1 cellular context compared by ENCODE assay signal in genomic region chr17:37643118-37643766, GRCh38.
TF ChIP-seq lines count a peak whose summit lies in the region.

A gene with protein sequence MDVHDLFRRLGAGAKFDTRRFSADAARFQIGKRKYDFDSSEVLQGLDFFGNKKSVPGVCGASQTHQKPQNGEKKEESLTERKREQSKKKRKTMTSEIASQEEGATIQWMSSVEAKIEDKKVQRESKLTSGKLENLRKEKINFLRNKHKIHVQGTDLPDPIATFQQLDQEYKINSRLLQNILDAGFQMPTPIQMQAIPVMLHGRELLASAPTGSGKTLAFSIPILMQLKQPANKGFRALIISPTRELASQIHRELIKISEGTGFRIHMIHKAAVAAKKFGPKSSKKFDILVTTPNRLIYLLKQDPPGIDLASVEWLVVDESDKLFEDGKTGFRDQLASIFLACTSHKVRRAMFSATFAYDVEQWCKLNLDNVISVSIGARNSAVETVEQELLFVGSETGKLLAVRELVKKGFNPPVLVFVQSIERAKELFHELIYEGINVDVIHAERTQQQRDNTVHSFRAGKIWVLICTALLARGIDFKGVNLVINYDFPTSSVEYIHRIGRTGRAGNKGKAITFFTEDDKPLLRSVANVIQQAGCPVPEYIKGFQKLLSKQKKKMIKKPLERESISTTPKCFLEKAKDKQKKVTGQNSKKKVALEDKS (minus strand): TSS chr17:37643446. CDS start chr17:37643420, 26 bp downstream.

TF ChIP-seq in HepG2, 621 proteins besides CTCF, POLR2A, EP300 and RAD21 (continued from another document and continues in another):
- TF ChIP-seq, protein P1, sequence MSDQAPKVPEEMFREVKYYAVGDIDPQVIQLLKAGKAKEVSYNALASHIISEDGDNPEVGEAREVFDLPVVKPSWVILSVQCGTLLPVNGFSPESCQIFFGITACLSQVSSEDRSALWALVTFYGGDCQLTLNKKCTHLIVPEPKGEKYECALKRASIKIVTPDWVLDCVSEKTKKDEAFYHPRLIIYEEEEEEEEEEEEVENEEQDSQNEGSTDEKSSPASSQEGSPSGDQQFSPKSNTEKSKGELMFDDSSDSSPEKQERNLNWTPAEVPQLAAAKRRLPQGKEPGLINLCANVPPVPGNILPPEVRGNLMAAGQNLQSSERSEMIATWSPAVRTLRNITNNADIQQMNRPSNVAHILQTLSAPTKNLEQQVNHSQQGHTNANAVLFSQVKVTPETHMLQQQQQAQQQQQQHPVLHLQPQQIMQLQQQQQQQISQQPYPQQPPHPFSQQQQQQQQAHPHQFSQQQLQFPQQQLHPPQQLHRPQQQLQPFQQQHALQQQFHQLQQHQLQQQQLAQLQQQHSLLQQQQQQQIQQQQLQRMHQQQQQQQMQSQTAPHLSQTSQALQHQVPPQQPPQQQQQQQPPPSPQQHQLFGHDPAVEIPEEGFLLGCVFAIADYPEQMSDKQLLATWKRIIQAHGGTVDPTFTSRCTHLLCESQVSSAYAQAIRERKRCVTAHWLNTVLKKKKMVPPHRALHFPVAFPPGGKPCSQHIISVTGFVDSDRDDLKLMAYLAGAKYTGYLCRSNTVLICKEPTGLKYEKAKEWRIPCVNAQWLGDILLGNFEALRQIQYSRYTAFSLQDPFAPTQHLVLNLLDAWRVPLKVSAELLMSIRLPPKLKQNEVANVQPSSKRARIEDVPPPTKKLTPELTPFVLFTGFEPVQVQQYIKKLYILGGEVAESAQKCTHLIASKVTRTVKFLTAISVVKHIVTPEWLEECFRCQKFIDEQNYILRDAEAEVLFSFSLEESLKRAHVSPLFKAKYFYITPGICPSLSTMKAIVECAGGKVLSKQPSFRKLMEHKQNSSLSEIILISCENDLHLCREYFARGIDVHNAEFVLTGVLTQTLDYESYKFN (CRISPR knock-in tag; conservative IDR thresholded peaks at IDR 0.05): 0 out of 2 replicates have a peak, but pooled peaks have one; percentile 7
- TF ChIP-seq ZNF501 (CRISPR knock-in tag; IDR thresholded peaks at IDR 0.05) (peak; percentile 82), GABPA (IDR thresholded peaks at IDR 0.05; ENCODE audit: low read depth, low read length) (no peak), GABPA (CRISPR knock-in tag; IDR thresholded peaks at IDR 0.05; ENCODE audit: low read depth) (no peak), TOPORS (CRISPR knock-in tag; IDR thresholded peaks at IDR 0.05) (no peak), TRAFD1 (CRISPR knock-in tag; IDR thresholded peaks at IDR 0.05; ENCODE audit: borderline replicate concordance) (no peak), SRSF1 (optimal IDR thresholded peaks at IDR 0.05; ENCODE audit: low read depth, low read length) (peak; percentile 44), MTF2 (CRISPR knock-in tag; IDR thresholded peaks at IDR 0.05; ENCODE audit: borderline replicate concordance) (no peak), RNF2 (conservative IDR thresholded peaks at IDR 0.05; ENCODE audit: low read depth) (no peak), ZFY (CRISPR knock-in tag; IDR thresholded peaks at IDR 0.05) (peak; percentile 89), POLR2G (IDR thresholded peaks at IDR 0.05; ENCODE audit: low read depth, low read length) (peak; percentile 87), DNMT3B (CRISPR knock-in tag; conservative IDR thresholded peaks at IDR 0.05) (no peak), MXD3 (CRISPR knock-in tag; IDR thresholded peaks at IDR 0.05) (peak; percentile 66), FOXK2 (IDR thresholded peaks at IDR 0.05) (no peak), ZNF83 (CRISPR knock-in tag; IDR thresholded peaks at IDR 0.05; ENCODE audit: borderline replicate concordance) (no peak), HNF1B (CRISPR knock-in tag; IDR thresholded peaks at IDR 0.05) (no peak), ZNF382 (CRISPR knock-in tag; IDR thresholded peaks at IDR 0.05; ENCODE audit: borderline replicate concordance) (no peak), CEBPB (IDR thresholded peaks at IDR 0.05; ENCODE audit: borderline replicate concordance, low read depth, low read length) (peak; percentile 68; the same call in 1 of the 2 replicates), ZFP37 (CRISPR knock-in tag; IDR thresholded peaks at IDR 0.05; ENCODE audit: borderline replicate concordance) (no peak; the same call in 1 of the 2 replicates), NCOA2 (CRISPR knock-in tag; IDR thresholded peaks at IDR 0.05) (no peak), AKNA (CRISPR knock-in tag; IDR thresholded peaks at IDR 0.05; ENCODE audit: borderline replicate concordance) (no peak; the same call in 1 of the 2 replicates), SSRP1 (CRISPR knock-in tag; IDR thresholded peaks at IDR 0.05) (no peak), ZNF138 (CRISPR knock-in tag; IDR thresholded peaks at IDR 0.05; ENCODE audit: low read depth) (no peak), ZNF567 (CRISPR knock-in tag; IDR thresholded peaks at IDR 0.05; ENCODE audit: borderline replicate concordance) (no peak)
- TF ChIP-seq, protein P2, sequence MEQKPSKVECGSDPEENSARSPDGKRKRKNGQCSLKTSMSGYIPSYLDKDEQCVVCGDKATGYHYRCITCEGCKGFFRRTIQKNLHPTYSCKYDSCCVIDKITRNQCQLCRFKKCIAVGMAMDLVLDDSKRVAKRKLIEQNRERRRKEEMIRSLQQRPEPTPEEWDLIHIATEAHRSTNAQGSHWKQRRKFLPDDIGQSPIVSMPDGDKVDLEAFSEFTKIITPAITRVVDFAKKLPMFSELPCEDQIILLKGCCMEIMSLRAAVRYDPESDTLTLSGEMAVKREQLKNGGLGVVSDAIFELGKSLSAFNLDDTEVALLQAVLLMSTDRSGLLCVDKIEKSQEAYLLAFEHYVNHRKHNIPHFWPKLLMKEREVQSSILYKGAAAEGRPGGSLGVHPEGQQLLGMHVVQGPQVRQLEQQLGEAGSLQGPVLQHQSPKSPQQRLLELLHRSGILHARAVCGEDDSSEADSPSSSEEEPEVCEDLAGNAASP (CRISPR knock-in tag; IDR thresholded peaks at IDR 0.05; ENCODE audit: borderline replicate concordance): no peak; the same call in 1 of the 2 replicates
- TF ChIP-seq, protein P3, sequence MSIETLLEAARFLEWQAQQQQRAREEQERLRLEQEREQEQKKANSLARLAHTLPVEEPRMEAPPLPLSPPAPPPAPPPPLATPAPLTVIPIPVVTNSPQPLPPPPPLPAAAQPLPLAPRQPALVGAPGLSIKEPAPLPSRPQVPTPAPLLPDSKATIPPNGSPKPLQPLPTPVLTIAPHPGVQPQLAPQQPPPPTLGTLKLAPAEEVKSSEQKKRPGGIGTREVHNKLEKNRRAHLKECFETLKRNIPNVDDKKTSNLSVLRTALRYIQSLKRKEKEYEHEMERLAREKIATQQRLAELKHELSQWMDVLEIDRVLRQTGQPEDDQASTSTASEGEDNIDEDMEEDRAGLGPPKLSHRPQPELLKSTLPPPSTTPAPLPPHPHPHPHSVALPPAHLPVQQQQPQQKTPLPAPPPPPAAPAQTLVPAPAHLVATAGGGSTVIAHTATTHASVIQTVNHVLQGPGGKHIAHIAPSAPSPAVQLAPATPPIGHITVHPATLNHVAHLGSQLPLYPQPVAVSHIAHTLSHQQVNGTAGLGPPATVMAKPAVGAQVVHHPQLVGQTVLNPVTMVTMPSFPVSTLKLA (IDR thresholded peaks at IDR 0.05): no peak
- TF ChIP-seq, protein P4, sequence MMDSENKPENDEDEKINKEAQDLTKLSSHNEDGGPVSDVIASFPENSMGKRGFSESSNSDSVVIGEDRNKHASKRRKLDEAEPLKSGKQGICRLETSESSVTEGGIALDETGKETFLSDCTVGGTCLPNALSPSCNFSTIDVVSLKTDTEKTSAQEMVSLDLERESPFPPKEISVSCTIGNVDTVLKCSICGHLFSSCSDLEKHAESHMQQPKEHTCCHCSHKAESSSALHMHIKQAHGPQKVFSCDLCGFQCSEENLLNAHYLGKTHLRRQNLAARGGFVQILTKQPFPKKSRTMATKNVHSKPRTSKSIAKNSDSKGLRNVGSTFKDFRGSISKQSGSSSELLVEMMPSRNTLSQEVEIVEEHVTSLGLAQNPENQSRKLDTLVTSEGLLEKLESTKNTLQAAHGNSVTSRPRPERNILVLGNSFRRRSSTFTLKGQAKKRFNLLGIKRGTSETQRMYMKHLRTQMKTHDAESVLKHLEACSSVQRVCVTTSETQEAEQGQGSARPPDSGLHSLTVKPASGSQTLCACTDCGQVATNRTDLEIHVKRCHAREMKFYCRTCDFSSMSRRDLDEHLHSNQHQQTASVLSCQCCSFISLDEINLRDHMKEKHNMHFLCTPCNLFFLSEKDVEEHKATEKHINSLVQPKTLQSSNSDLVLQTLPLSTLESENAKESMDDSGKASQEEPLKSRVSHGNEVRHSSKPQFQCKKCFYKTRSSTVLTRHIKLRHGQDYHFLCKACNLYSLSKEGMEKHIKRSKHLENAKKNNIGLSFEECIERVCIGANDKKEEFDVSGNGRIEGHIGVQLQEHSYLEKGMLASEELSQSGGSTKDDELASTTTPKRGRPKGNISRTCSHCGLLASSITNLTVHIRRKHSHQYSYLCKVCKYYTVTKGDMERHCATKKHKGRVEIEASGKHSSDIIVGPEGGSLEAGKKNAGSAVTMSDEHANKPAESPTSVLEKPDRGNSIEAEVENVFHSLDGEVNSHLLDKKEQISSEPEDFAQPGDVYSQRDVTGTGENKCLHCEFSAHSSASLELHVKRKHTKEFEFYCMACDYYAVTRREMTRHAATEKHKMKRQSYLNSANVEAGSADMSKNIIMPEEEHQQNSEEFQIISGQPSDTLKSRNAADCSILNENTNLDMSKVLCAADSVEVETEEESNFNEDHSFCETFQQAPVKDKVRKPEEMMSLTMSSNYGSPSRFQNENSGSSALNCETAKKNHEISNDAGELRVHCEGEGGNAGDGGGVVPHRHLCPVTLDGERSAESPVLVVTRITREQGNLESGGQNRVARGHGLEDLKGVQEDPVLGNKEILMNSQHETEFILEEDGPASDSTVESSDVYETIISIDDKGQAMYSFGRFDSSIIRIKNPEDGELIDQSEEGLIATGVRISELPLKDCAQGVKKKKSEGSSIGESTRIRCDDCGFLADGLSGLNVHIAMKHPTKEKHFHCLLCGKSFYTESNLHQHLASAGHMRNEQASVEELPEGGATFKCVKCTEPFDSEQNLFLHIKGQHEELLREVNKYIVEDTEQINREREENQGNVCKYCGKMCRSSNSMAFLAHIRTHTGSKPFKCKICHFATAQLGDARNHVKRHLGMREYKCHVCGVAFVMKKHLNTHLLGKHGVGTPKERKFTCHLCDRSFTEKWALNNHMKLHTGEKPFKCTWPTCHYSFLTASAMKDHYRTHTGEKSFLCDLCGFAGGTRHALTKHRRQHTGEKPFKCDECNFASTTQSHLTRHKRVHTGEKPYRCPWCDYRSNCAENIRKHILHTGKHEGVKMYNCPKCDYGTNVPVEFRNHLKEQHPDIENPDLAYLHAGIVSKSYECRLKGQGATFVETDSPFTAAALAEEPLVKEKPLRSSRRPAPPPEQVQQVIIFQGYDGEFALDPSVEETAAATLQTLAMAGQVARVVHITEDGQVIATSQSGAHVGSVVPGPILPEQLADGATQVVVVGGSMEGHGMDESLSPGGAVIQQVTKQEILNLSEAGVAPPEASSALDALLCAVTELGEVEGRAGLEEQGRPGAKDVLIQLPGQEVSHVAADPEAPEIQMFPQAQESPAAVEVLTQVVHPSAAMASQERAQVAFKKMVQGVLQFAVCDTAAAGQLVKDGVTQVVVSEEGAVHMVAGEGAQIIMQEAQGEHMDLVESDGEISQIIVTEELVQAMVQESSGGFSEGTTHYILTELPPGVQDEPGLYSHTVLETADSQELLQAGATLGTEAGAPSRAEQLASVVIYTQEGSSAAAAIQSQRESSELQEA (CRISPR knock-in tag; IDR thresholded peaks at IDR 0.05; ENCODE audit: not compliant biosample characterization): peak; percentile 81
